Comparison of ENCODE assay signal across 10 cellular contexts in the genomic region with DNA sequence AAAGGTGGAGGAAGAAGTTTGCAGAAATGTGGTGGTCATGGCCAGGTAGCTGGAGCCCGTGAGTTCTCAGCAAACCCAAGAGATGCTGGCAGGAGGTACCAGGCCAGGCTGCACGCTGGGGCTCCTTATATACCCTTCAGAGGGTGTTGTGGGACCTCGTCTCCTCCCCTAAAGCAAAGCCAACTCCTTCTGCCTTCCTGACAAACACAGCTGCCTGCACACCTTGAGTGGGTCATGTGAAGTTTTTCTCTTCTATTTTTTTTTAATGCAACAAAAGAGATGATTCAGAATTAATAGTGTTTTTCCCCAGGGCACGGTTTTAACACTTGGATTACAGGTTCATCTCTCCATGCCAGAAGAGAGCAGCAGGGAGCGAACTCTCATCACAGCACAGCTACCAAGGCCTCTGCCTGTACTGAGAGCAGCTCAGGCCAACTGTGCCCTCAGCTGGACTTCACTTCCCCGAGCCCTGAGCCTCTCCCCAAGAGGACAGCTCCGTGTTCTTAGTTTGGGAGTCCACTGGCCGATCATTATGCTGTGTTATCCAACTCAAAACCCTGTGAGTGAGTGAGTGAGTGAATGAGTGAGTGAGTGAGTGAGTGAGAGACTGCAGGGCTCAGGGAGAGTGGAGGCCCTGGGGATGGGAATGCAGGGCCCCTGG. TPM values are rescaled to one million over a fixed set of nuclear protein-coding genes. Genes with fewer than 3 reads are reported as not detected.
A peak's percentile ranks its signal among the peaks of the same experiment; 100 is the strongest.
DNase-seq lines count a peak whose midpoint lies in the region; ATAC-seq lines count a peak whose summit lies in the region.
"Had no signal": no experiment of that assay in that cellular context is flagged by ENCODE, and none has a peak within 500 bp of the region (broad histone marks: within the 10 kb centered on the region; RNA-seq: fewer than 3 reads in every experiment).

TSS of gene KRT15 (minus strand) at position 102 of the 661 bp plus-strand sequence. CDS start at position 39, 63 bp downstream.

- no peak within 1 kb of the TSS for H2BK12ac ChIP-seq in trophoblast cell (ENCODE audit: low read length)

- H3F3A ChIP-seq in GM23248 (ENCODE audit: insufficient read depth) = 0 out of 2 replicates have a peak, but pooled peaks cover 6% of the 10 kb centered on the region

- no peaks in the 10 kb centered on the region for H3K9me2 ChIP-seq in GM23248 (ENCODE audit: insufficient read depth)

- H3K4me1 ChIP-seq in GM23248 (ENCODE audit: insufficient read depth) (peaks cover 17% of the 10 kb centered on the region), trophoblast cell (ENCODE audit: control insufficient read depth in 1 of 2, insufficient read depth in 2 of 2, low read length in 2 of 2) (peaks cover 16 to 17% of the 10 kb centered on the region in 2 experiments)
- H3K4me1 ChIP-seq: SJCRH30 had no signal

- H3K79me2 ChIP-seq in GM23248 (ENCODE audit: insufficient read depth) = no peaks in the 10 kb centered on the region
- no peaks in the 10 kb centered on the region for H3K79me2 ChIP-seq in trophoblast cell (ENCODE audit: control insufficient read depth, insufficient read depth, low read length, poor library complexity)

- peaks cover 3% of the 10 kb centered on the region for H3K79me1 ChIP-seq in trophoblast cell (ENCODE audit: low read length)

- no peak within 1 kb of the TSS for H2AK5ac ChIP-seq in trophoblast cell (ENCODE audit: low read length)

- no peak within 1 kb of the TSS for H3K14ac ChIP-seq in trophoblast cell (ENCODE audit: low read length)

- DNase-seq in GM23248 = peak; percentile 34
- peak; percentile 76 for DNase-seq in NCI-H2171 (lab: John Stamatoyannopoulos, UW)
- DNase-seq in cerebellum (ENCODE audit: low spot score) = peak; percentile 37
- DNase-seq in trophoblast cell = peak in 1 of 2 donors; percentile 23
- DNase-seq in amygdala (lab: John Stamatoyannopoulos, UW) = no peak
- DNase-seq in SW480 (ENCODE audit: low spot score) = no peak
- no peak for DNase-seq in dermis blood vessel endothelial cell

- no peak within 1 kb of the TSS for H3K4ac ChIP-seq in trophoblast cell (ENCODE audit: low read depth, low read length)

- 75 to 76% methylated on average over 7 to 8 of the region's 8 CpGs for WGBS in GM23248 (ENCODE audit: low coverage in 1 of 2, low lambda C conversion rate in 2 of 2, missing lambda C conversion rate in 2 of 2), 2 experiments
- WGBS in trophoblast cell (ENCODE audit: extremely low coverage, insufficient coverage, insufficient read length) = no CpG with 5 or more reads among the region's 8 CpGs

- H3K9ac ChIP-seq in GM23248 = no peak within 1 kb of the TSS
- no peak within 1 kb of the TSS for H3K9ac ChIP-seq in trophoblast cell (ENCODE audit: low read length)
- H3K9ac ChIP-seq: KMS-11 had no signal

- H3K9me3 ChIP-seq in GM23248 (ENCODE audit: low read depth) = no peaks in the 10 kb centered on the region
- H3K9me3 ChIP-seq in trophoblast cell (ENCODE audit: insufficient read depth, low read depth, low read length) = peaks cover 2% of the 10 kb centered on the region
- H3K9me3 ChIP-seq: SJCRH30 had no signal

- H2BK120ac ChIP-seq in trophoblast cell (ENCODE audit: insufficient read depth, low read length, poor library complexity) = no peak within 1 kb of the TSS

- H3K18ac ChIP-seq in trophoblast cell (ENCODE audit: low read length) = no peak within 1 kb of the TSS

- no peak within 1 kb of the TSS for H4K12ac ChIP-seq in trophoblast cell (ENCODE audit: low read depth, low read length)

- H2BK5ac ChIP-seq in trophoblast cell (ENCODE audit: low read depth, low read length, poor library complexity) = no peak within 1 kb of the TSS

- H4K8ac ChIP-seq in trophoblast cell (ENCODE audit: low read depth, low read length) = no peak within 1 kb of the TSS

- H3K4me2 ChIP-seq in GM23248 (ENCODE audit: unreplicated experiment) = no peak within 1 kb of the TSS
- H3K4me2 ChIP-seq in trophoblast cell (ENCODE audit: low read length) = no peak within 1 kb of the TSS
- H3K4me2 ChIP-seq: KMS-11 had no signal

- H3K4me3 ChIP-seq in GM23248 (no peak within 1 kb of the TSS), trophoblast cell (ENCODE audit: low read depth, low read length) (peak within 1 kb of the TSS; percentile 35)
- H3K4me3 ChIP-seq: SJCRH30 had no signal

- no peaks in the 10 kb centered on the region for H3K36me3 ChIP-seq in GM23248 (ENCODE audit: low read depth)
- peaks cover 5 to 13% of the 10 kb centered on the region in 2 experiments for H3K36me3 ChIP-seq in trophoblast cell (ENCODE audit: control insufficient read depth in 1 of 2, insufficient read depth in 2 of 2, low read length in 2 of 2)
- H3K36me3 ChIP-seq: SJCRH30 had no signal

- H2AFZ ChIP-seq in GM23248 (no peak within 1 kb of the TSS), trophoblast cell (ENCODE audit: insufficient read depth, low read length, poor library complexity) (no peak within 1 kb of the TSS)

- no peak for ATAC-seq in HG03571 (IDR thresholded peaks at IDR 0.05; ENCODE audit: unreplicated experiment)

- no peak within 1 kb of the TSS for H3K27ac ChIP-seq in GM23248
- H3K27ac ChIP-seq in trophoblast cell (ENCODE audit: low read depth, low read length) = no peak within 1 kb of the TSS
- H3K27ac ChIP-seq: KMS-11, SJCRH30 had no signal

- no peak within 1 kb of the TSS for H3K23ac ChIP-seq in trophoblast cell (ENCODE audit: low read length)

- in situ Hi-C loops in GM23248 (cut with MboI) = no loop called here

- H4K91ac ChIP-seq in trophoblast cell (ENCODE audit: low read depth, low read length) = no peak within 1 kb of the TSS

- no peaks in the 10 kb centered on the region for H4K20me1 ChIP-seq in GM23248 (ENCODE audit: insufficient read depth)

- no peaks in the 10 kb centered on the region for H3K27me3 ChIP-seq in GM23248 (replicated peaks; ENCODE audit: insufficient read depth)
- H3K27me3 ChIP-seq in trophoblast cell (ENCODE audit: insufficient read depth, low read length) = no peaks in the 10 kb centered on the region
- H3K27me3 ChIP-seq: SJCRH30 had no signal

RNA-seq across cellular contexts. Expression of gene KRT15, which starts in this region (rescaled TPM):
- total RNA-seq in GM23248 (2014; rRNA removed; shearing (Covaris generic)) = 0.65 and 1.1 TPM in 2 replicates
- polyA plus RNA-seq in GM23248 (2016; fragmentation: Nextera tagmentation; extraction: Ambion mirVana) = 2.3 and 2.7 TPM in 2 replicates
- not detected for total RNA-seq in cerebellum
- polyA plus RNA-seq in trophoblast cell (2013) = 0.40 and 0.64 TPM in 2 replicates
- 0.51 TPM in 2 replicates for total RNA-seq in dermis blood vessel endothelial cell

Comparison
In these comparisons a context has a peak if more than half of its experiments do, and no peak if none do; other contexts are left out.
1. Peak in DNase-seq in cerebellum; RNA of the gene not detected or under 1 TPM.
2. DNase-seq: peak in GM23248 (single experiment) and NCI-H2171 (single experiment); none in amygdala (0 of 56), SW480 (single experiment) and dermis blood vessel endothelial cell (single experiment).